ENCODE assay signal across 1 cellular context in genomic region chr1:45521413-45522323, GRCh38.
TF ChIP-seq lines count a peak whose summit lies in the region.

TSS of gene PRDX1 (minus strand) at chr1:45521884. CDS start at chr1:45519043, 2,841 bp downstream.

TF ChIP-seq in K562, 482 proteins besides CTCF, POLR2A, EP300 and RAD21 (continued from another document and continues in another):
- TF ChIP-seq CEBPZ (IDR thresholded peaks at IDR 0.05; ENCODE audit: borderline replicate concordance, low read depth, low read length) = no peak
- TF ChIP-seq HBP1 (CRISPR knock-in tag; IDR thresholded peaks at IDR 0.05) = peak; percentile 90
- TF ChIP-seq ZNF586 (CRISPR knock-in tag; conservative IDR thresholded peaks at IDR 0.05) = no peak
- TF ChIP-seq ATF4 (CRISPR knock-in tag; IDR thresholded peaks at IDR 0.05) = no peak; the same call in none of the 2 replicates
- peak; percentile 98 for TF ChIP-seq ZNF740 (CRISPR knock-in tag; IDR thresholded peaks at IDR 0.05)
- peak in 1 of 2 experiments; percentile 90; a peak in 2 of 4 replicates for TF ChIP-seq ZNF740 (tag; IDR thresholded peaks at IDR 0.05)
- TF ChIP-seq HCFC1 (IDR thresholded peaks at IDR 0.05; ENCODE audit: low read depth, low read length) = peak; percentile 60; the same call in 1 of the 2 replicates
- 0 out of 2 replicates have a peak, but pooled peaks have one; percentile 26 for TF ChIP-seq ZNF583 (CRISPR knock-in tag; IDR thresholded peaks at IDR 0.05)
- TF ChIP-seq MGA (IDR thresholded peaks at IDR 0.05) = peak; percentile 60
- TF ChIP-seq ZNF274 (IDR thresholded peaks at IDR 0.05; ENCODE audit: borderline replicate concordance, low read depth, low read length) = peak; percentile 58; the same call in 1 of the 2 replicates
- no peak for TF ChIP-seq ZNF512 (tag; IDR thresholded peaks at IDR 0.05)
- no peak; the same call in none of the 2 replicates for TF ChIP-seq IRF1 (CRISPR knock-in tag; IDR thresholded peaks at IDR 0.05; ENCODE audit: borderline replicate concordance)
- TF ChIP-seq ZNF165 (CRISPR knock-in tag; IDR thresholded peaks at IDR 0.05; ENCODE audit: borderline replicate concordance) = no peak
- TF ChIP-seq PCBP2 (IDR thresholded peaks at IDR 0.05; ENCODE audit: low read depth, low read length, poor library complexity, severe bottlenecking) = peak; percentile 72
- no peak for TF ChIP-seq EWSR1 (IDR thresholded peaks at IDR 0.05; ENCODE audit: borderline replicate concordance, low read depth, partially characterized antibody)
- TF ChIP-seq TFE3 (CRISPR knock-in tag; IDR thresholded peaks at IDR 0.05) = no peak
- TF ChIP-seq MTA1 (IDR thresholded peaks at IDR 0.05; ENCODE audit: borderline replicate concordance) = no peak
- TF ChIP-seq DEAF1 (CRISPR knock-in tag; IDR thresholded peaks at IDR 0.05) = no peak
- no peak for TF ChIP-seq ZNF589 (CRISPR knock-in tag; IDR thresholded peaks at IDR 0.05; ENCODE audit: low read depth)
- no peak for TF ChIP-seq SRSF9 (IDR thresholded peaks at IDR 0.05; ENCODE audit: borderline replicate concordance, low read depth, low read length)
- no peak for TF ChIP-seq PYGO2 (tag; IDR thresholded peaks at IDR 0.05)
- no peak; the same call in none of the 2 replicates for TF ChIP-seq PATZ1 (CRISPR knock-in tag; IDR thresholded peaks at IDR 0.05; ENCODE audit: borderline replicate concordance)
